14 cellular contexts compared by ENCODE assay signal in genomic region chr2:106126295-106126694, GRCh38.
DNase-seq lines count a peak whose midpoint lies in the region; TF ChIP-seq lines count a peak whose summit lies in the region.
"Had no signal": no experiment of that assay in that cellular context is flagged by ENCODE, and none has a peak within 500 bp of the region (broad histone marks: within the 10 kb centered on the region; RNA-seq: fewer than 3 reads in every experiment).

No MANE protein-coding gene starts in this region.

- no peak for TF ChIP-seq CTCF in Calu3 (IDR thresholded peaks at IDR 0.05; ENCODE audit: unreplicated experiment)
- no peak for TF ChIP-seq CTCF in colonic mucosa (IDR thresholded peaks at IDR 0.05)
- no peak for TF ChIP-seq CTCF in stomach (IDR thresholded peaks at IDR 0.05)
- TF ChIP-seq CTCF in esophagus muscularis mucosa (IDR thresholded peaks at IDR 0.05) = no peak
- TF ChIP-seq CTCF in uterus (IDR thresholded peaks at IDR 0.05) = no peak

- no peaks in the 10 kb centered on the region for H3K9me3 Mint-ChIP-seq in activated CD4-positive, alpha-beta T cell treated with anti-CD3 and anti-CD28 coated beads, Interleukin-2, amount 10 ng/mL, durations not matched to agents 7 days and 5 days
- H3K9me3 Mint-ChIP-seq in Calu3 (ENCODE audit: low read depth, unreplicated experiment) = no peaks in the 10 kb centered on the region
- H3K9me3 Mint-ChIP-seq: CD14-positive monocyte had no signal

- CTCF ChIA-PET in activated CD4-positive, alpha-beta T cell treated with anti-CD3 and anti-CD28 coated beads, Interleukin-2, amount 10 ng/mL, durations not matched to agents 7 days and 5 days (lab: Charles Lee) = interaction anchor here (0.6 kb wide), 1 partner anchor 577 kb away, joined by 3 read pairs; no protein-coding TSS in a partner anchor
- CTCF ChIA-PET in Calu3 (lab: Charles Lee) = no interaction called here

- WGBS in stomach, 5 donors = 93 to 96% (median 95%) methylated on average over 7 of the region's 7 CpGs
- 97% methylated on average over 7 of the region's 7 CpGs for WGBS in esophagus muscularis mucosa

- intact Hi-C loops in Calu3 (cut with micrococcal nuclease; ENCODE audit: unreplicated experiment) (no loop called here), colonic mucosa (cut with DNase I) (loop anchor here (5.0 kb wide), 1 partner anchor 71 kb away; no protein-coding TSS in a partner anchor), stomach (cut with DNase I; ENCODE audit: low total_unique reads) (no loop called here), esophagus muscularis mucosa (cut with DNase I) (no loop called here), uterus (cut with DNase I; ENCODE audit: low total_unique reads) (no loop called here)

- H3K27me3 Mint-ChIP-seq in activated CD4-positive, alpha-beta T cell treated with anti-CD3 and anti-CD28 coated beads, Interleukin-2, amount 10 ng/mL, durations not matched to agents 7 days and 5 days = no peaks in the 10 kb centered on the region
- no peaks in the 10 kb centered on the region for H3K27me3 Mint-ChIP-seq in Calu3 (ENCODE audit: unreplicated experiment)

- H3K4me1 ChIP-seq in colonic mucosa (peaks cover 3% of the 10 kb centered on the region), stomach (peaks cover 11 to 52% (median 36%) of the 10 kb centered on the region in 4 donors), esophagus muscularis mucosa (peaks cover 0 to 29% (median 12%) of the 10 kb centered on the region in 4 donors), uterus (no peaks in the 10 kb centered on the region)

- TF ChIP-seq POLR2A in stomach (IDR thresholded peaks at IDR 0.05) (no peak), esophagus muscularis mucosa (IDR thresholded peaks at IDR 0.05; ENCODE audit: low read depth) (no peak), uterus (IDR thresholded peaks at IDR 0.05) (no peak)

- H3K4me1 Mint-ChIP-seq in activated CD4-positive, alpha-beta T cell treated with anti-CD3 and anti-CD28 coated beads, Interleukin-2, amount 10 ng/mL, durations not matched to agents 7 days and 5 days = peaks cover 20% of the 10 kb centered on the region
- peaks cover 45% of the 10 kb centered on the region for H3K4me1 Mint-ChIP-seq in Calu3 (ENCODE audit: low read depth, unreplicated experiment)
- H3K4me1 Mint-ChIP-seq: CD14-positive monocyte had no signal

- no peak overlapping the region for H3K4me3 ChIP-seq in colonic mucosa
- H3K4me3 ChIP-seq in stomach = no peak overlapping the region
- H3K4me3 ChIP-seq in esophagus muscularis mucosa = no peak overlapping the region
- H3K4me3 ChIP-seq in uterus = no peak overlapping the region
- H3K4me3 ChIP-seq: Peyer's patch had no signal

- no peaks in the 10 kb centered on the region for H3K36me3 ChIP-seq in colonic mucosa
- peaks cover 13 to 49% (median 45%) of the 10 kb centered on the region in 4 donors for H3K36me3 ChIP-seq in stomach
- H3K36me3 ChIP-seq in esophagus muscularis mucosa = peaks cover 0 to 59% (median 18%) of the 10 kb centered on the region in 4 donors
- H3K36me3 ChIP-seq in uterus = no peaks in the 10 kb centered on the region

- POLR2A ChIA-PET in activated CD4-positive, alpha-beta T cell treated with anti-CD3 and anti-CD28 coated beads, Interleukin-2, amount 10 ng/mL, durations not matched to agents 7 days and 5 days (lab: Charles Lee) = no interaction called here

- H3K27me3 ChIP-seq in colonic mucosa (no peaks in the 10 kb centered on the region), stomach (no peaks in the 10 kb centered on the region), esophagus muscularis mucosa (no peaks in the 10 kb centered on the region), uterus (no peaks in the 10 kb centered on the region)
- H3K27me3 ChIP-seq: Peyer's patch had no signal

- TF ChIP-seq EP300 in stomach (IDR thresholded peaks at IDR 0.05) = no peak
- TF ChIP-seq EP300 in esophagus muscularis mucosa (IDR thresholded peaks at IDR 0.05) = no peak

- no peak overlapping the region for H3K9ac ChIP-seq in colonic mucosa (ENCODE audit: low read depth in 2 of 2, low read length in 2 of 2)
- H3K9ac ChIP-seq: KMS-11 had no signal

- H3K27ac Mint-ChIP-seq in activated CD4-positive, alpha-beta T cell treated with anti-CD3 and anti-CD28 coated beads, Interleukin-2, amount 10 ng/mL, durations not matched to agents 7 days and 5 days = peak overlapping the region; percentile 0
- H3K27ac Mint-ChIP-seq in Calu3 (ENCODE audit: unreplicated experiment) = peak overlapping the region; percentile 12

- peaks cover 57% of the 10 kb centered on the region for H3K36me3 Mint-ChIP-seq in activated CD4-positive, alpha-beta T cell treated with anti-CD3 and anti-CD28 coated beads, Interleukin-2, amount 10 ng/mL, durations not matched to agents 7 days and 5 days (ENCODE audit: low read depth)
- H3K36me3 Mint-ChIP-seq in Calu3 (ENCODE audit: insufficient read depth, unreplicated experiment) = peaks cover 13% of the 10 kb centered on the region

- no peak overlapping the region for H3K4me3 Mint-ChIP-seq in activated CD4-positive, alpha-beta T cell treated with anti-CD3 and anti-CD28 coated beads, Interleukin-2, amount 10 ng/mL, durations not matched to agents 7 days and 5 days
- H3K4me3 Mint-ChIP-seq in Calu3 (ENCODE audit: low read depth, unreplicated experiment) = no peak overlapping the region
- H3K4me3 Mint-ChIP-seq: CD14-positive monocyte had no signal

- H3K27ac ChIP-seq in colonic mucosa (peak overlapping the region; percentile 46), stomach (peak overlapping the region in 4 of 5 donors; percentile 11 to 59 (median 48)), esophagus muscularis mucosa (replicated peaks in 1 of 4) (no peak overlapping the region), uterus (no peak overlapping the region)
- H3K27ac ChIP-seq: KMS-11 had no signal

- BruUV-seq in Calu3 (replicated peaks; lab: Mats Ljungman, UMichigan) = no TSS peak

- no peaks in the 10 kb centered on the region for H3K9me3 ChIP-seq in colonic mucosa
- no peaks in the 10 kb centered on the region for H3K9me3 ChIP-seq in stomach
- H3K9me3 ChIP-seq in esophagus muscularis mucosa = no peaks in the 10 kb centered on the region
- H3K9me3 ChIP-seq in uterus = no peaks in the 10 kb centered on the region
- H3K9me3 ChIP-seq: Peyer's patch had no signal

- no peak for DNase-seq in activated CD4-positive, alpha-beta T cell treated with anti-CD3 and anti-CD28 coated beads, Interleukin-2, amount 10 ng/mL, durations not matched to agents 7 days and 5 days
- no peak for DNase-seq in activated CD4-positive, alpha-beta T cell treated with anti-CD3 and anti-CD28 coated beads, Interleukin-2, amount 50 U/mL, for 4 hours
- DNase-seq in Calu3 (no peak), colonic mucosa (no peak), stomach (no peak), esophagus muscularis mucosa (ENCODE audit: extremely low spot score) (no peak), uterus (no peak)
- DNase-seq in activated CD4-positive, CD25-positive, alpha-beta regulatory T cell treated with anti-CD3 and anti-CD28 coated beads, Interleukin-2, amount 50 U/mL, for 72 hours = no peak
- DNase-seq: 8988T, MV-4-11, NCI-H1694 treated with DMSO at 0.1 percent for 48 hours, Peyer's patch had no signal

Comparison
In these comparisons a context has a peak if more than half of its experiments do, and no peak if none do; other contexts are left out.
1. H3K27ac ChIP-seq: peak in colonic mucosa (single experiment) and stomach (4 of 5); none in esophagus muscularis mucosa (0 of 4) and uterus (0 of 2).